ENCODE assay signal across 26 cellular contexts in genomic region chr18:57258131-57258777, GRCh38.
"Had no signal": no experiment of that assay in that cellular context is flagged by ENCODE, and none has a peak within 500 bp of the region (broad histone marks: within the 10 kb centered on the region; RNA-seq: fewer than 3 reads in every experiment).

No MANE protein-coding gene starts in this region.

- H3K4me3 ChIP-seq: adrenal gland, body of pancreas, breast epithelium, SJCRH30, SK-N-MC had no signal

- H3K27ac ChIP-seq: adrenal gland, body of pancreas, breast epithelium, KMS-11, SJCRH30, SK-N-MC, WERI-Rb-1 had no signal

- DNase-seq: activated CD4-positive, alpha-beta T cell treated with anti-CD3 and anti-CD28 coated beads for 1 hour; activated CD4-positive, alpha-beta T cell treated with anti-CD3 and anti-CD28 coated beads for 48 hours; activated CD4-positive, CD25-positive, alpha-beta regulatory T cell; activated CD8-positive, alpha-beta T cell treated with anti-CD3 and anti-CD28 coated beads for 36 hours; activated gamma-delta T cell treated with Interleukin-2 at 50 U/mL for 16 hours; activated naive CD4-positive, alpha-beta T cell treated with anti-CD3 and anti-CD28 coated beads for 36 hours; activated T-cell treated with anti-CD3 and anti-CD28 coated beads, Interleukin-2, amount 50 U/mL, for 4 hours; adrenal gland; body of pancreas; cerebellar nuclear complex; NCI-H1092 treated with DMSO at 0.1 percent for 48 hours; NCI-H1694; NCI-H1930; NCI-H2081 treated with DMSO at 0.1 percent for 48 hours; NCI-H226; NCI-H446 treated with DMSO at 0.1 percent for 48 hours; NCI-H524; SHP77; SJCRH30; T1000; WERI-Rb-1 had no signal

- H3K4me2 ChIP-seq: KMS-11 had no signal

- ATAC-seq: activated CD8-positive, alpha-beta T cell treated with anti-CD3 and anti-CD28 coated beads for 36 hours; activated naive CD4-positive, alpha-beta T cell treated with anti-CD3 and anti-CD28 coated beads, Interleukin-2, amount 50 U/mL, for 72 hours; activated T-cell treated with anti-CD3 and anti-CD28 coated beads, Interleukin-2, amount 50 U/mL, for 4 hours; body of pancreas; Panc1 had no signal

- H3K27me3 ChIP-seq: adrenal gland, body of pancreas, breast epithelium, SJCRH30 had no signal

- H3K9ac ChIP-seq: KMS-11 had no signal

- H3K9me3 ChIP-seq: adrenal gland, body of pancreas, breast epithelium, SJCRH30 had no signal

- H3K4me1 ChIP-seq: adrenal gland, body of pancreas, breast epithelium, SJCRH30 had no signal

- H3K36me3 ChIP-seq: adrenal gland, breast epithelium, SJCRH30, WERI-Rb-1 had no signal
